In the genomic region with DNA sequence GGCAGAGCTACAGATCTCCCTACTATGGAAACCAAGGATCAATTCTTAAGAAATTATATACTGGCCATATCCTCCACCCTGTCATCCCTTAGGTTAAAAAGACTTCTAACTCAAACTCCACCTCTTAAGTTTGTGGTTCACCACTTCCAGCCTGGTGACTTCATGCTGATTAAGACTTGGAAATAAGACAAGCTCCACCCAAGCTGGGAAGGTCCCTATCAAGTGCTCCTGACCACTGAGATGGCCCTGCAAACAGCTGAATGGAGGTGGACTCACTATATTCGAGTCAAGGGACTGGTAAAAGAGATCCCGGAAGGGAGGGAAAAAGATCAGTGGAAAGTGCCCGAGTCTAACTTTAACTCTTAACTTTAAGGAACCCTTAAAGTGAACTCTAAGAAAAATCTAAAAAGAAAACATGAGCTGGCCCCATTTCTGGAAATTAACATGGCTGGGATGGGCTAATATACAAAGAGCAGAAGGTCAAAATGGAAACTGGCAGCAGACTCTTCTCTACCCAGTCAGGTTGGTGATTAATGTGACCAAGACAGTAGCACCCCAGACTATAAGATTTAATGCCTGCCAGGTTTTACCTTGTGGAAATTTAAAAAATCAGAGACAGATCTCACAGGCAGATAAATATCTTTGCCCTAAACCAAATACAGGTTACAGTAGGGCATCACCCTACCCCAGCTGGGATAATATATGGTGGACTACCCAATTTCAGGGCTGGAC, we compare ENCODE assay signal across 11 cellular contexts. TPM values are rescaled to one million over a fixed set of nuclear protein-coding genes. Genes with fewer than 3 reads are reported as not detected.
A peak's percentile ranks its signal among the peaks of the same experiment; 100 is the strongest.
DNase-seq lines count a peak whose midpoint lies in the region; ATAC-seq, FAIRE-seq and TF ChIP-seq lines count a peak whose summit lies in the region.
"Had no signal": no experiment of that assay in that cellular context is flagged by ENCODE, and none has a peak within 500 bp of the region (broad histone marks: within the 10 kb centered on the region; RNA-seq: fewer than 3 reads in every experiment).

No MANE protein-coding gene starts in this region.

- intact Hi-C loops in HepG2 (cut with micrococcal nuclease; ENCODE audit: unreplicated experiment): no loop called here

- H3K36me3 Mint-ChIP-seq in T-helper 17 cell (ENCODE audit: low read depth) (peaks cover 9% of the 10 kb centered on the region), endothelial cell (ENCODE audit: low read depth, unreplicated experiment) (peaks cover 46% of the 10 kb centered on the region), GM23338 (ENCODE audit: low read depth) (peaks cover 19% of the 10 kb centered on the region)

- peak overlapping the region; percentile 3 for H3K27ac Mint-ChIP-seq in T-helper 17 cell
- H3K27ac Mint-ChIP-seq in endothelial cell (ENCODE audit: unreplicated experiment): no peak overlapping the region
- H3K27ac Mint-ChIP-seq in GM23338: no peak overlapping the region

- H3K36me3 ChIP-seq in GM23338 (ENCODE audit: insufficient read depth) (no peaks in the 10 kb centered on the region), HepG2 (replicated peaks in 1 of 2; ENCODE audit: control insufficient read depth in 1 of 2, insufficient read depth in 2 of 2, low read length in 2 of 2) (no peaks in the 10 kb centered on the region)
- H3K36me3 ChIP-seq: heart left ventricle had no signal

- H3K27me3 ChIP-seq in GM23338 (ENCODE audit: insufficient read depth) (no peaks in the 10 kb centered on the region), HepG2 (ENCODE audit: control insufficient read depth in 1 of 2, insufficient read depth in 2 of 2, low read length in 2 of 2) (no peaks in the 10 kb centered on the region)
- H3K27me3 ChIP-seq: heart left ventricle had no signal

- in situ Hi-C loops in HepG2 (cut with HindIII; ENCODE audit: extremely low pct_ligation_motif_present, low pct_unique_long_range_greater_than_20kb): no loop called here

- H3K4me1 ChIP-seq in GM23338 (ENCODE audit: insufficient read depth) (no peaks in the 10 kb centered on the region; the same call in 1 of the 2 replicates), HepG2 (ENCODE audit: insufficient read depth, low read length) (peaks cover 84% of the 10 kb centered on the region)

- H3K9me3 ChIP-seq in T-helper 17 cell (ENCODE audit: control insufficient read depth, low read length, poor library complexity, severe bottlenecking) (no peaks in the 10 kb centered on the region), HepG2 (ENCODE audit: low read length) (no peaks in the 10 kb centered on the region)

- peak; percentile 9 for DNase-seq in stimulated activated naive CD4-positive, alpha-beta T cell treated with Interleukin-2 at 50 U/mL for 16 hours (lab: John Stamatoyannopoulos, UW)
- no peak for DNase-seq in stimulated activated naive CD4-positive, alpha-beta T cell (lab: John Stamatoyannopoulos, UW)
- DNase-seq in T-helper 17 cell (no peak), endothelial cell (ENCODE audit: low spot score) (no peak), NCI-H187 (lab: John Stamatoyannopoulos, UW) (no peak), activated gamma-delta T cell treated with Interleukin-2 at 50 U/mL for 16 hours (no peak), GM23338 (ENCODE audit: low spot score) (no peak), HepG2 (ENCODE audit: low spot score) (no peak)
- DNase-seq: heart left ventricle, small intestine had no signal

- H3K27ac ChIP-seq in GM23338 (ENCODE audit: low read depth) (no peak overlapping the region), HepG2 (ENCODE audit: extremely low read length, insufficient read depth, low read length) (no peak overlapping the region)

- no peaks in the 10 kb centered on the region for H3K9me2 ChIP-seq in GM23338 (ENCODE audit: insufficient read depth)

- no peaks in the 10 kb centered on the region for H3K27me3 Mint-ChIP-seq in T-helper 17 cell
- H3K27me3 Mint-ChIP-seq in endothelial cell (ENCODE audit: unreplicated experiment): peaks cover 19% of the 10 kb centered on the region
- H3K27me3 Mint-ChIP-seq in GM23338 (ENCODE audit: insufficient read depth, low read depth, poor library complexity): peaks cover 9% of the 10 kb centered on the region

- no TSS peak for BruUV-seq in HepG2 (replicated peaks; lab: Mats Ljungman, UMichigan)

- TF ChIP-seq CTCF in endothelial cell (IDR thresholded peaks at IDR 0.05; ENCODE audit: unreplicated experiment) (no peak), GM23338 (conservative IDR thresholded peaks at IDR 0.05; ENCODE audit: low read depth in 2 of 2) (no peak), HepG2 (CRISPR knock-in tag; IDR thresholded peaks at IDR 0.05) (no peak)

- no peak for TF ChIP-seq POLR2A in HepG2 (IDR thresholded peaks at IDR 0.05; ENCODE audit: insufficient read depth in 1 of 2, low read depth in 2 of 2, low read length in 2 of 2)

- no peaks in the 10 kb centered on the region for H3K79me2 ChIP-seq in GM23338 (replicated peaks; ENCODE audit: insufficient read depth)
- H3K79me2 ChIP-seq in HepG2 (ENCODE audit: insufficient read depth, low read length): no peaks in the 10 kb centered on the region

- POLR2A ChIA-PET in HepG2 (lab: Yijun Ruan, JAX): interaction anchor here (1.3 to 1.4 kb wide), 2 partner anchors 44 to 115 kb away, joined by 3 to 6 read pairs; a partner anchor contains a TSS

- peak overlapping the region; percentile 42 for H3K4me3 Mint-ChIP-seq in T-helper 17 cell
- peak overlapping the region; percentile 12 for H3K4me3 Mint-ChIP-seq in endothelial cell (ENCODE audit: unreplicated experiment)
- H3K4me3 Mint-ChIP-seq in GM23338: no peak overlapping the region

- H3K4me1 Mint-ChIP-seq in T-helper 17 cell (peaks cover 28% of the 10 kb centered on the region), endothelial cell (ENCODE audit: unreplicated experiment) (no peaks in the 10 kb centered on the region), GM23338 (peaks cover 3% of the 10 kb centered on the region; the same call in 1 of the 3 replicates)

- H4K20me1 ChIP-seq in GM23338 (replicated peaks; ENCODE audit: insufficient read depth) (no peaks in the 10 kb centered on the region), HepG2 (ENCODE audit: insufficient read depth, low read length) (no peaks in the 10 kb centered on the region)

- ATAC-seq in T-helper 17 cell: peak; percentile 75
- no peak for ATAC-seq in GM23338
- ATAC-seq in HepG2: no peak
- ATAC-seq: heart left ventricle had no signal

- no peak overlapping the region for H3K4me3 ChIP-seq in GM23338
- H3K4me3 ChIP-seq in HepG2 (replicated peaks in 1 of 3; ENCODE audit: insufficient read depth in 1 of 3, low read depth in 2 of 3, low read length in 3 of 3): no peak overlapping the region
- H3K4me3 ChIP-seq: heart left ventricle had no signal

- no peak for TF ChIP-seq EP300 in HepG2 (IDR thresholded peaks at IDR 0.05; ENCODE audit: low read depth in 2 of 2, low read length in 2 of 2)
- TF ChIP-seq EP300 in HepG2 (CRISPR knock-in tag; IDR thresholded peaks at IDR 0.05; ENCODE audit: borderline replicate concordance): no peak

- H3K4me2 ChIP-seq in GM23338: no peak overlapping the region
- H3K4me2 ChIP-seq in HepG2 (ENCODE audit: low read depth, low read length): no peak overlapping the region

- CTCF ChIA-PET in HepG2 (lab: Yijun Ruan, JAX; ENCODE audit: low intra/inter-chr PET ratio, low total read pairs): no interaction called here

- H3F3A ChIP-seq in GM23338 (replicated peaks; ENCODE audit: low read depth): no peaks in the 10 kb centered on the region

- 95% methylated on average over 3 of the region's 3 CpGs for WGBS in HepG2 (ENCODE audit: low lambda C conversion rate)

- H2AFZ ChIP-seq in GM23338: no peak overlapping the region
- H2AFZ ChIP-seq in HepG2 (ENCODE audit: low read length): no peak overlapping the region

- H3K9me3 Mint-ChIP-seq in endothelial cell (ENCODE audit: unreplicated experiment) (peaks cover 12% of the 10 kb centered on the region), GM23338 (peaks cover 20% of the 10 kb centered on the region)

- no peak for FAIRE-seq in HepG2 (lab: Jason Lieb, UNC)
- FAIRE-seq: G401.6, small intestine had no signal

- TF ChIP-seq RAD21 in HepG2 (CRISPR knock-in tag; IDR thresholded peaks at IDR 0.05): no peak

- no peak overlapping the region for H3K9ac ChIP-seq in HepG2 (ENCODE audit: insufficient read depth, low read depth, low read length)

TF ChIP-seq in GM23338, 12 proteins besides CTCF, POLR2A, EP300 and RAD21 (continues in another document):
- no peak for TF ChIP-seq CREB1 (CRISPR knock-in tag; IDR thresholded peaks at IDR 0.05; ENCODE audit: low read depth)
- no peak for TF ChIP-seq STAT1 (IDR thresholded peaks at IDR 0.05; ENCODE audit: unreplicated experiment)

TF ChIP-seq in HepG2, 621 proteins besides CTCF, POLR2A, EP300 and RAD21 (continues in another document):
- TF ChIP-seq SKI (IDR thresholded peaks at IDR 0.05; ENCODE audit: partially characterized antibody) (no peak), TMF1 (CRISPR knock-in tag; IDR thresholded peaks at IDR 0.05; ENCODE audit: low read depth) (no peak), SYNCRIP (IDR thresholded peaks at IDR 0.05; ENCODE audit: insufficient read depth, low read depth, low read length) (no peak)

RNA-seq across cellular contexts. Expression of a gene that starts 43.9 kb away (rescaled TPM):
- total RNA-seq in T-helper 17 cell (1 to 10 TPM; 8.9 to 9.5 TPM), endothelial cell (ENCODE audit: unreplicated experiment) (25.0 TPM), HepG2 (2016; rRNA removed; fragmentation: Illumina TruSeq; extraction: Trizol) (9.9 and 12.3 TPM in 2 replicates)
- 40.2 and 42.8 TPM in 2 replicates for total RNA-seq in GM23338 (2014; rRNA removed; shearing (Covaris generic))
- polyA plus RNA-seq in GM23338 (2016; fragmentation: Nextera tagmentation; extraction: Ambion mirVana) (17.8 and 22.1 TPM in 2 replicates), HepG2 (2011; rRNA removed) (12.8 and 13.9 TPM in 2 replicates)
- 4.1 and 6.1 TPM in 2 replicates for total RNA-seq in HepG2 (2016; cell fraction: cytosol; rRNA removed; fragmentation: Illumina TruSeq; extraction: Trizol; ENCODE audit: low read depth)
- 12.0 and 13.0 TPM in 2 replicates for total RNA-seq in HepG2 (2016; cell fraction: insoluble cytoplasmic fraction; rRNA removed; fragmentation: Illumina TruSeq; extraction: Trizol)
- total RNA-seq in HepG2 (2016; cell fraction: membrane; rRNA removed; fragmentation: Illumina TruSeq; extraction: Trizol): 8.6 and 11.2 TPM in 2 replicates
- total RNA-seq in HepG2 (2016; cell fraction: nucleus; rRNA removed; fragmentation: Illumina TruSeq; extraction: Trizol): 11.2 and 14.5 TPM in 2 replicates
- polyA plus RNA-seq in HepG2 (2011; cell fraction: cytosol; rRNA removed): 12.1 and 15.8 TPM in 2 replicates
- polyA plus RNA-seq in HepG2 (2011; cell fraction: nucleus; rRNA removed): 21.1 and 24.9 TPM in 2 replicates
- 5.4 and 7.5 TPM in 2 replicates for polyA plus RNA-seq in HepG2 (2012)
- polyA plus RNA-seq in HepG2 (2016; cell fraction: cytosol; fragmentation: Illumina TruSeq; extraction: Trizol; ENCODE audit: low read depth): 5.6 and 6.3 TPM in 2 replicates
- polyA plus RNA-seq in HepG2 (2016; cell fraction: insoluble cytoplasmic fraction; fragmentation: Illumina TruSeq; extraction: Trizol; ENCODE audit: low read depth): 12.3 and 13.4 TPM in 2 replicates
- 6.8 and 8.5 TPM in 2 replicates for polyA plus RNA-seq in HepG2 (2016; cell fraction: membrane; fragmentation: Illumina TruSeq; extraction: Trizol; ENCODE audit: low read depth)
- 17.5 and 18.7 TPM in 2 replicates for polyA plus RNA-seq in HepG2 (2016; cell fraction: nucleus; fragmentation: Illumina TruSeq; extraction: Trizol; ENCODE audit: insufficient read depth, low read depth)
- 42.6 and 47.0 TPM in 2 replicates for polyA minus RNA-seq in HepG2 (2011; rRNA and poly(A)+ RNA removed; ENCODE audit: low replicate concordance)
- polyA minus RNA-seq in HepG2 (2011; cell fraction: cytosol; rRNA and poly(A)+ RNA removed): 2.5 and 4.8 TPM in 2 replicates
- 24.3 and 26.1 TPM in 2 replicates for polyA minus RNA-seq in HepG2 (2011; cell fraction: nucleus; rRNA and poly(A)+ RNA removed)
